ENCODE assay signal across 1 cellular context in the genomic region with DNA sequence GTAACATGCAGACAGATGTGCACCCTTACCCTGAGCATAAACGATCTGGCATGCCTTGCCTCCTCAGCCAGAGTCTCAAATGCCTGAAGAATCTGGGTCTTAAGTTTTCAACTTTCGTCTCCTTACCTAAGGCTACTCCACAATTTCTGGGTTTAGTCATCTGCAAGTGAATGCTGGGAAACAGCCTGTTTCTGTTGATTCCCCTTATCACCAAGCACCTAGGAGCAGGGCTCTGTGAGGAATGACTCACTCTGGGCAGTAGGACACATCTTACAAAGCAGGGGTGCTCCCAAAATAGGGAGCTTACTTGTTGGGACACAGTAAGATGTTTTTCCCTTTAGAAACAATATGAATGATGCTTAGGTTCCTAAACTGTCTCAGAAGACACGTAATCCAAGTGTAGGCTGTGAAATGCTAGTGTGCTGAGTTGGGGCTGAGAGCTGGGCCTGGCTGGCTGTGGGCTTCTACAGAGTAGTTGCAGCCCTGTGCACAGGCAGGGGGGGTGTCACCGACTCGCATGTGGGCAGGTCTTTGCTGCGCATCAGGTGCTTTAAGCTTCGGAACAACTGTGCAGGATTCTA.
TF ChIP-seq lines count a peak whose summit lies in the region.

No MANE protein-coding gene starts in this region.

TF ChIP-seq in IMR-90, 13 proteins besides CTCF, POLR2A, EP300 and RAD21:
- TF ChIP-seq FOS (IDR thresholded peaks at IDR 0.05; ENCODE audit: low read depth, low read length) (peak; percentile 69; the same call in 1 of the 2 replicates), RCOR1 (IDR thresholded peaks at IDR 0.05; ENCODE audit: insufficient replicate concordance, low read length) (no peak), CEBPB (IDR thresholded peaks at IDR 0.05; ENCODE audit: low read depth, low read length) (no peak), RFX5 (IDR thresholded peaks at IDR 0.05; ENCODE audit: low read depth, low read length) (no peak), BHLHE40 (IDR thresholded peaks at IDR 0.05; ENCODE audit: low read depth, low read length) (no peak)
